1 cellular context compared by ENCODE assay signal in genomic region chr16:24009060-24009459, GRCh38.
TF ChIP-seq lines count a peak whose summit lies in the region.

No MANE protein-coding gene starts in this region.

TF ChIP-seq in GM12878, 131 proteins besides CTCF, POLR2A, EP300 and RAD21 (continued from another document and continues in another):
- no peak for TF ChIP-seq HSF1 (IDR thresholded peaks at IDR 0.05; ENCODE audit: low read depth, low read length)
- no peak for TF ChIP-seq BMI1 (IDR thresholded peaks at IDR 0.05; ENCODE audit: borderline replicate concordance)
- TF ChIP-seq RCOR1 (conservative IDR thresholded peaks at IDR 0.05; ENCODE audit: low read depth, low read length), result no peak
- no peak for TF ChIP-seq NBN (IDR thresholded peaks at IDR 0.05)
- no peak for TF ChIP-seq POLR2AphosphoS5 (IDR thresholded peaks at IDR 0.05; ENCODE audit: low read length)
- no peak for TF ChIP-seq EED (IDR thresholded peaks at IDR 0.05; ENCODE audit: low read depth)
- no peak for TF ChIP-seq ATF3 (IDR thresholded peaks at IDR 0.05; ENCODE audit: borderline replicate concordance, extremely low read depth, low read depth, low read length)
- 0 out of 2 replicates have a peak, but pooled peaks have one; percentile 19 for TF ChIP-seq CREM (IDR thresholded peaks at IDR 0.05; ENCODE audit: low read depth)
- TF ChIP-seq, protein P1, sequence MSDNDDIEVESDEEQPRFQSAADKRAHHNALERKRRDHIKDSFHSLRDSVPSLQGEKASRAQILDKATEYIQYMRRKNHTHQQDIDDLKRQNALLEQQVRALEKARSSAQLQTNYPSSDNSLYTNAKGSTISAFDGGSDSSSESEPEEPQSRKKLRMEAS (IDR thresholded peaks at IDR 0.05; ENCODE audit: low read depth, low read length), result no peak
- TF ChIP-seq, protein P2, sequence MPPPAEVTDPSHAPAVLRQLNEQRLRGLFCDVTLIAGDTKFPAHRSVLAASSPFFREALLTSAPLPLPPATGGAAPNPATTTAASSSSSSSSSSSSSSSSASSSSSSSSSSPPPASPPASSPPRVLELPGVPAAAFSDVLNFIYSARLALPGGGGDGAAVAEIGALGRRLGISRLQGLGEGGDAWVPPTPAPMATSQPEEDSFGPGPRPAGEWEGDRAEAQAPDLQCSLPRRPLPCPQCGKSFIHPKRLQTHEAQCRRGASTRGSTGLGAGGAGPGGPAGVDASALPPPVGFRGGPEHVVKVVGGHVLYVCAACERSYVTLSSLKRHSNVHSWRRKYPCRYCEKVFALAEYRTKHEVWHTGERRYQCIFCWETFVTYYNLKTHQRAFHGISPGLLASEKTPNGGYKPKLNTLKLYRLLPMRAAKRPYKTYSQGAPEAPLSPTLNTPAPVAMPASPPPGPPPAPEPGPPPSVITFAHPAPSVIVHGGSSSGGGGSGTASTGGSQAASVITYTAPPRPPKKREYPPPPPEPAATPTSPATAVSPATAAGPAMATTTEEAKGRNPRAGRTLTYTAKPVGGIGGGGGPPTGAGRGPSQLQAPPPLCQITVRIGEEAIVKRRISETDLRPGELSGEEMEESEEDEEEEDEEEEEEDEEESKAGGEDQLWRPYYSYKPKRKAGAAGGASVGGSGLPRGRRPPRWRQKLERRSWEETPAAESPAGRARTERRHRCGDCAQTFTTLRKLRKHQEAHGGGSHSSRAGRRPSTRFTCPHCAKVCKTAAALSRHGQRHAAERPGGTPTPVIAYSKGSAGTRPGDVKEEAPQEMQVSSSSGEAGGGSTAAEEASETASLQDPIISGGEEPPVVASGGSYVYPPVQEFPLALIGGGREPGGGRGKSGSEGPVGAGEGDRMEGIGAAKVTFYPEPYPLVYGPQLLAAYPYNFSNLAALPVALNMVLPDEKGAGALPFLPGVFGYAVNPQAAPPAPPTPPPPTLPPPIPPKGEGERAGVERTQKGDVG (CRISPR knock-in tag; IDR thresholded peaks at IDR 0.05), result no peak
- peak; percentile 29; the same call in 1 of the 2 replicates for TF ChIP-seq ZNF384 (IDR thresholded peaks at IDR 0.05; ENCODE audit: borderline replicate concordance, low read depth, low read length)
- no peak for TF ChIP-seq KAT2A (conservative IDR thresholded peaks at IDR 0.05; ENCODE audit: control insufficient read depth, low read depth, low read length)
- TF ChIP-seq, protein P3, sequence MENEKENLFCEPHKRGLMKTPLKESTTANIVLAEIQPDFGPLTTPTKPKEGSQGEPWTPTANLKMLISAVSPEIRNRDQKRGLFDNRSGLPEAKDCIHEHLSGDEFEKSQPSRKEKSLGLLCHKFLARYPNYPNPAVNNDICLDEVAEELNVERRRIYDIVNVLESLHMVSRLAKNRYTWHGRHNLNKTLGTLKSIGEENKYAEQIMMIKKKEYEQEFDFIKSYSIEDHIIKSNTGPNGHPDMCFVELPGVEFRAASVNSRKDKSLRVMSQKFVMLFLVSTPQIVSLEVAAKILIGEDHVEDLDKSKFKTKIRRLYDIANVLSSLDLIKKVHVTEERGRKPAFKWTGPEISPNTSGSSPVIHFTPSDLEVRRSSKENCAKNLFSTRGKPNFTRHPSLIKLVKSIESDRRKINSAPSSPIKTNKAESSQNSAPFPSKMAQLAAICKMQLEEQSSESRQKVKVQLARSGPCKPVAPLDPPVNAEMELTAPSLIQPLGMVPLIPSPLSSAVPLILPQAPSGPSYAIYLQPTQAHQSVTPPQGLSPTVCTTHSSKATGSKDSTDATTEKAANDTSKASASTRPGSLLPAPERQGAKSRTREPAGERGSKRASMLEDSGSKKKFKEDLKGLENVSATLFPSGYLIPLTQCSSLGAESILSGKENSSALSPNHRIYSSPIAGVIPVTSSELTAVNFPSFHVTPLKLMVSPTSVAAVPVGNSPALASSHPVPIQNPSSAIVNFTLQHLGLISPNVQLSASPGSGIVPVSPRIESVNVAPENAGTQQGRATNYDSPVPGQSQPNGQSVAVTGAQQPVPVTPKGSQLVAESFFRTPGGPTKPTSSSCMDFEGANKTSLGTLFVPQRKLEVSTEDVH (IDR thresholded peaks at IDR 0.05; ENCODE audit: low read depth, partially characterized antibody), result no peak
- no peak for TF ChIP-seq ZNF207 (IDR thresholded peaks at IDR 0.05; ENCODE audit: borderline replicate concordance)
- TF ChIP-seq PML (IDR thresholded peaks at IDR 0.05; ENCODE audit: low read length), result no peak
- TF ChIP-seq NFYA (IDR thresholded peaks at IDR 0.05; ENCODE audit: borderline replicate concordance, low read depth, low read length), result no peak
- peak in 1 of 2 experiments; percentile 23; a peak in 1 of 4 replicates for TF ChIP-seq IKZF2 (IDR thresholded peaks at IDR 0.05)
- TF ChIP-seq FOS (IDR thresholded peaks at IDR 0.05; ENCODE audit: borderline replicate concordance, extremely low read depth, insufficient read length), result no peak
- no peak for TF ChIP-seq HDAC2 (IDR thresholded peaks at IDR 0.05)
- TF ChIP-seq NR2C1 (IDR thresholded peaks at IDR 0.05), result no peak
- TF ChIP-seq EGR1 (IDR thresholded peaks at IDR 0.05; ENCODE audit: borderline replicate concordance in 1 of 2, low read depth in 2 of 2, low read length in 2 of 2), result no peak
- TF ChIP-seq RUNX3 (IDR thresholded peaks at IDR 0.05; ENCODE audit: low read length), result peak; percentile 45; the same call in 1 of the 2 replicates
- TF ChIP-seq MEF2A (IDR thresholded peaks at IDR 0.05; ENCODE audit: insufficient read depth, low read depth, low read length), result 0 out of 2 replicates have a peak, but pooled peaks have one; percentile 66
- TF ChIP-seq, protein P4, sequence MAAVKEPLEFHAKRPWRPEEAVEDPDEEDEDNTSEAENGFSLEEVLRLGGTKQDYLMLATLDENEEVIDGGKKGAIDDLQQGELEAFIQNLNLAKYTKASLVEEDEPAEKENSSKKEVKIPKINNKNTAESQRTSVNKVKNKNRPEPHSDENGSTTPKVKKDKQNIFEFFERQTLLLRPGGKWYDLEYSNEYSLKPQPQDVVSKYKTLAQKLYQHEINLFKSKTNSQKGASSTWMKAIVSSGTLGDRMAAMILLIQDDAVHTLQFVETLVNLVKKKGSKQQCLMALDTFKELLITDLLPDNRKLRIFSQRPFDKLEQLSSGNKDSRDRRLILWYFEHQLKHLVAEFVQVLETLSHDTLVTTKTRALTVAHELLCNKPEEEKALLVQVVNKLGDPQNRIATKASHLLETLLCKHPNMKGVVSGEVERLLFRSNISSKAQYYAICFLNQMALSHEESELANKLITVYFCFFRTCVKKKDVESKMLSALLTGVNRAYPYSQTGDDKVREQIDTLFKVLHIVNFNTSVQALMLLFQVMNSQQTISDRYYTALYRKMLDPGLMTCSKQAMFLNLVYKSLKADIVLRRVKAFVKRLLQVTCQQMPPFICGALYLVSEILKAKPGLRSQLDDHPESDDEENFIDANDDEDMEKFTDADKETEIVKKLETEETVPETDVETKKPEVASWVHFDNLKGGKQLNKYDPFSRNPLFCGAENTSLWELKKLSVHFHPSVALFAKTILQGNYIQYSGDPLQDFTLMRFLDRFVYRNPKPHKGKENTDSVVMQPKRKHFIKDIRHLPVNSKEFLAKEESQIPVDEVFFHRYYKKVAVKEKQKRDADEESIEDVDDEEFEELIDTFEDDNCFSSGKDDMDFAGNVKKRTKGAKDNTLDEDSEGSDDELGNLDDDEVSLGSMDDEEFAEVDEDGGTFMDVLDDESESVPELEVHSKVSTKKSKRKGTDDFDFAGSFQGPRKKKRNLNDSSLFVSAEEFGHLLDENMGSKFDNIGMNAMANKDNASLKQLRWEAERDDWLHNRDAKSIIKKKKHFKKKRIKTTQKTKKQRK (IDR thresholded peaks at IDR 0.05; ENCODE audit: low read depth, low read length), result no peak
- no peak for TF ChIP-seq STAT3 (IDR thresholded peaks at IDR 0.05; ENCODE audit: low read depth, low read length)
- TF ChIP-seq, protein P5, sequence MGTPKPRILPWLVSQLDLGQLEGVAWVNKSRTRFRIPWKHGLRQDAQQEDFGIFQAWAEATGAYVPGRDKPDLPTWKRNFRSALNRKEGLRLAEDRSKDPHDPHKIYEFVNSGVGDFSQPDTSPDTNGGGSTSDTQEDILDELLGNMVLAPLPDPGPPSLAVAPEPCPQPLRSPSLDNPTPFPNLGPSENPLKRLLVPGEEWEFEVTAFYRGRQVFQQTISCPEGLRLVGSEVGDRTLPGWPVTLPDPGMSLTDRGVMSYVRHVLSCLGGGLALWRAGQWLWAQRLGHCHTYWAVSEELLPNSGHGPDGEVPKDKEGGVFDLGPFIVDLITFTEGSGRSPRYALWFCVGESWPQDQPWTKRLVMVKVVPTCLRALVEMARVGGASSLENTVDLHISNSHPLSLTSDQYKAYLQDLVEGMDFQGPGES (IDR thresholded peaks at IDR 0.05), result no peak
- TF ChIP-seq JUNB (IDR thresholded peaks at IDR 0.05), result peak; percentile 27; the same call in 1 of the 2 replicates
- TF ChIP-seq ATF7 (IDR thresholded peaks at IDR 0.05; ENCODE audit: low read depth), result peak; percentile 56; the same call in 1 of the 2 replicates
- TF ChIP-seq, protein P6, sequence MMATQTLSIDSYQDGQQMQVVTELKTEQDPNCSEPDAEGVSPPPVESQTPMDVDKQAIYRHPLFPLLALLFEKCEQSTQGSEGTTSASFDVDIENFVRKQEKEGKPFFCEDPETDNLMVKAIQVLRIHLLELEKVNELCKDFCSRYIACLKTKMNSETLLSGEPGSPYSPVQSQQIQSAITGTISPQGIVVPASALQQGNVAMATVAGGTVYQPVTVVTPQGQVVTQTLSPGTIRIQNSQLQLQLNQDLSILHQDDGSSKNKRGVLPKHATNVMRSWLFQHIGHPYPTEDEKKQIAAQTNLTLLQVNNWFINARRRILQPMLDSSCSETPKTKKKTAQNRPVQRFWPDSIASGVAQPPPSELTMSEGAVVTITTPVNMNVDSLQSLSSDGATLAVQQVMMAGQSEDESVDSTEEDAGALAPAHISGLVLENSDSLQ (IDR thresholded peaks at IDR 0.05), result no peak
- no peak for TF ChIP-seq SMAD5 (IDR thresholded peaks at IDR 0.05; ENCODE audit: low read depth)
- no peak; a peak in 1 of 4 replicates for TF ChIP-seq BHLHE40 (IDR thresholded peaks at IDR 0.05; ENCODE audit: borderline replicate concordance in 1 of 2, low read depth in 2 of 2, low read length in 1 of 2)
- no peak for TF ChIP-seq ETV6 (conservative IDR thresholded peaks at IDR 0.05 in 1 of 2, IDR thresholded peaks at IDR 0.05 in 1 of 2; ENCODE audit: borderline replicate concordance in 1 of 2, low read depth in 1 of 2)
- no peak for TF ChIP-seq KDM1A (IDR thresholded peaks at IDR 0.05; ENCODE audit: borderline replicate concordance)
- TF ChIP-seq CHD1 (IDR thresholded peaks at IDR 0.05; ENCODE audit: low read depth, low read length), result no peak
- TF ChIP-seq NKRF (conservative IDR thresholded peaks at IDR 0.05), result no peak
- TF ChIP-seq ZBTB33 (IDR thresholded peaks at IDR 0.05), result no peak
- TF ChIP-seq USF1 (IDR thresholded peaks at IDR 0.05; ENCODE audit: borderline replicate concordance, extremely low read length, insufficient read depth, low read depth, low read length), result no peak
- TF ChIP-seq NFIC (IDR thresholded peaks at IDR 0.05; ENCODE audit: low read depth, low read length), result 0 out of 2 replicates have a peak, but pooled peaks have one; percentile 15
- no peak for TF ChIP-seq YBX1 (IDR thresholded peaks at IDR 0.05)
- TF ChIP-seq RFX5 (IDR thresholded peaks at IDR 0.05; ENCODE audit: low read depth, low read length), result peak; percentile 40; the same call in 1 of the 2 replicates
- TF ChIP-seq SUZ12 (IDR thresholded peaks at IDR 0.05; ENCODE audit: unreplicated experiment), result no peak
- no peak for TF ChIP-seq POU2F2 (IDR thresholded peaks at IDR 0.05; ENCODE audit: borderline replicate concordance, low read depth, low read length)
- no peak for TF ChIP-seq ASH2L (IDR thresholded peaks at IDR 0.05; ENCODE audit: borderline replicate concordance, low read depth)
- TF ChIP-seq MEF2B (IDR thresholded peaks at IDR 0.05; ENCODE audit: partially characterized antibody, poor library complexity, severe bottlenecking), result no peak
